12 cellular contexts compared by ENCODE assay signal in the genomic region with DNA sequence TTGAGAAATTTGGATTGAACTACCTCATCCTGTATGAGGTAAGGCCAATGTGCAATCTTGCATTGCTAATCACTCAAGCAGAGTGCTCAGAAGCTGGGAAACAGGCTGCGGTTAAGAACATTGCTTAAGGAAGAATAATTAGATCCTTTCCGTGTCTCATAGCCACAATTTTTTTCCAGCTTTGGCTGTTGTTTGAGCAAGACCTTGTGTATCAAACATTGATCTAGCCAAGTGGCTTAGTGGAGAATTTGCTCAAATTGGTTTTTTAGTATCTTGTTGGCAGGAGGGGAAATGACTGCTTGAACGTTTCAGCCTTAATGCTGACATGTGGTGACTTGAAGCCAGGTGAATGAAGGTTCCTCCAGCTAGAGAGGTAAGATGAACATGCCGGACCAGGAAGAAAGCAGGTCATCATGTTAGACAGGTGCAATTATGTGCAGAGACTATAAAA.
DNase-seq lines count a peak whose midpoint lies in the region; ATAC-seq and TF ChIP-seq lines count a peak whose summit lies in the region.
"Had no signal": no experiment of that assay in that cellular context is flagged by ENCODE, and none has a peak within 500 bp of the region (broad histone marks: within the 10 kb centered on the region; RNA-seq: fewer than 3 reads in every experiment).

No MANE protein-coding gene starts in this region.

- H3K27ac ChIP-seq in IMR-90 (ENCODE audit: insufficient read depth, low read length) (peak overlapping the region; percentile 99), right lobe of liver (peak overlapping the region in 1 of 3 donors; percentile 39)
- H3K27ac ChIP-seq: BLaER1 had no signal

- H2BK20ac ChIP-seq in IMR-90 (ENCODE audit: low read depth, low read length) = peak overlapping the region; percentile 94; the same call in 1 of the 2 replicates

- H4K91ac ChIP-seq in IMR-90 (ENCODE audit: insufficient read depth, low read depth, low read length) = peak overlapping the region; percentile 77

- peak overlapping the region; percentile 61; the same call in 1 of the 3 replicates for H2BK15ac ChIP-seq in IMR-90 (ENCODE audit: low read depth, low read length)

- H3K36me3 ChIP-seq in IMR-90 (ENCODE audit: control insufficient read depth, insufficient read depth, low read length) (no peaks in the 10 kb centered on the region), right lobe of liver (no peaks in the 10 kb centered on the region)
- H3K36me3 ChIP-seq: BLaER1, tibial nerve had no signal

- peak overlapping the region; percentile 84 for H2BK120ac ChIP-seq in IMR-90 (ENCODE audit: low read depth, low read length)

- H3K79me1 ChIP-seq in IMR-90 (ENCODE audit: low read depth in 1 of 2, low read length in 2 of 2) = no peaks in the 10 kb centered on the region

- H3K9me3 ChIP-seq in IMR-90 (ENCODE audit: control insufficient read depth, insufficient read depth, low read length) = 0 out of 2 replicates have a peak, but pooled peaks cover 2% of the 10 kb centered on the region
- H3K9me3 ChIP-seq in right lobe of liver = no peaks in the 10 kb centered on the region
- H3K9me3 ChIP-seq: BLaER1, tibial nerve had no signal

- TF ChIP-seq POLR2A in IMR-90 (IDR thresholded peaks at IDR 0.05; ENCODE audit: low read depth, low read length) (no peak), right lobe of liver (IDR thresholded peaks at IDR 0.05) (no peak)

- DNase-seq in A172 (ENCODE audit: low spot score) (peak; percentile 76), IMR-90 (peak; percentile 98), MCF 10A (ENCODE audit: unreplicated experiment) (peak; percentile 91), right lobe of liver (no peak), SHP77 (lab: John Stamatoyannopoulos, UW) (no peak)
- DNase-seq in activated CD8-positive, alpha-beta memory T cell treated with anti-CD3 and anti-CD28 coated beads, Interleukin-2, amount 50 U/mL, for 48 hours = no peak
- DNase-seq: NCI-H1417 had no signal

- peaks cover 22% of the 10 kb centered on the region for H3K36me3 Mint-ChIP-seq in MCF 10A (ENCODE audit: insufficient read depth, unreplicated experiment)
- H3K36me3 Mint-ChIP-seq: activated naive CD8-positive, alpha-beta T cell had no signal

- peak overlapping the region; percentile 96 for H2BK5ac ChIP-seq in IMR-90 (ENCODE audit: low read depth, low read length, poor library complexity, severe bottlenecking)

- peaks cover 10% of the 10 kb centered on the region for H3K9me1 ChIP-seq in IMR-90 (ENCODE audit: insufficient read depth, low read length)

- no peak overlapping the region for H3K4me3 ChIP-seq in IMR-90 (ENCODE audit: insufficient read depth, low read depth, low read length)
- H3K4me3 ChIP-seq in right lobe of liver = peak overlapping the region in 1 of 3 donors; percentile 0
- H3K4me3 ChIP-seq: BLaER1, tibial nerve had no signal

- peak overlapping the region; percentile 34 to 87; a peak in 3 of 4 replicates for H4K8ac ChIP-seq in IMR-90 (ENCODE audit: low read depth in 2 of 2, low read length in 2 of 2)

- H3K4ac ChIP-seq in IMR-90 (ENCODE audit: low read depth, low read length) = peak overlapping the region; percentile 86; the same call in 1 of the 2 replicates

- no peak for TF ChIP-seq RAD21 in IMR-90 (IDR thresholded peaks at IDR 0.05; ENCODE audit: low read length)

- H2AK9ac ChIP-seq in IMR-90 (replicated peaks; ENCODE audit: low read depth, low read length, poor library complexity) = no peak overlapping the region

- H2AFZ ChIP-seq in IMR-90 (replicated peaks; ENCODE audit: low read length, poor library complexity) = no peak overlapping the region

- H3K4me1 ChIP-seq in IMR-90 (ENCODE audit: control insufficient read depth, insufficient read depth, low read length) (peaks cover 26% of the 10 kb centered on the region), right lobe of liver (peaks cover 0 to 74% (median 25%) of the 10 kb centered on the region in 4 donors)
- H3K4me1 ChIP-seq: BLaER1 had no signal

- peak; percentile 64 for ATAC-seq in IMR-90 (ENCODE audit: low read depth)
- peak in 3 of 4 donors; percentile 7 to 37 (median 22) for ATAC-seq in right lobe of liver
- no peak for ATAC-seq in HG03439 (IDR thresholded peaks at IDR 0.05; ENCODE audit: unreplicated experiment)
- no peak for ATAC-seq in HG02642 (IDR thresholded peaks at IDR 0.05; ENCODE audit: poor library complexity, unreplicated experiment)

- H3K9ac ChIP-seq in IMR-90 (ENCODE audit: low read depth, low read length) = 0 out of 2 replicates have a peak overlapping the region, but pooled peaks have one; percentile 56
- H3K9ac ChIP-seq: BLaER1 had no signal

- H3K4me3 Mint-ChIP-seq in MCF 10A (ENCODE audit: unreplicated experiment) = peak overlapping the region; percentile 63
- H3K4me3 Mint-ChIP-seq: activated naive CD8-positive, alpha-beta T cell had no signal

- H4K5ac ChIP-seq in IMR-90 (ENCODE audit: low read depth, low read length) = peak overlapping the region; percentile 74

- H2AK5ac ChIP-seq in IMR-90 (ENCODE audit: low read depth, low read length) = peak overlapping the region; percentile 94

- H3K4me2 ChIP-seq in IMR-90 (ENCODE audit: low read depth, low read length) = peak overlapping the region; percentile 43; the same call in 1 of the 2 replicates
- H3K4me2 ChIP-seq: BLaER1 had no signal

- H3K56ac ChIP-seq in IMR-90 (ENCODE audit: extremely low read depth, insufficient read depth, low read length) = no peak overlapping the region

- H3K9me3 Mint-ChIP-seq in MCF 10A (ENCODE audit: unreplicated experiment) = no peaks in the 10 kb centered on the region

- no peaks in the 10 kb centered on the region; the same call in 1 of the 2 replicates for H4K20me1 ChIP-seq in IMR-90 (ENCODE audit: insufficient read depth, low read length)
- H4K20me1 ChIP-seq: BLaER1 had no signal

- H3K27me3 Mint-ChIP-seq in MCF 10A (ENCODE audit: insufficient read depth, unreplicated experiment) = no peaks in the 10 kb centered on the region

- CTCF ChIA-PET in IMR-90 (lab: Yijun Ruan, JAX) (interaction anchor here (0.6 kb wide), 1 partner anchor 99 kb away, joined by 3 read pairs; the partner anchor contains the start of gene CYP1B1), MCF 10A (lab: Yijun Ruan, JAX) (interaction anchor here (0.7 to 1.2 kb wide), 3 partner anchors 12 to 98 kb away, joined by 4 to 6 read pairs (median 4); partner anchors contain the start of gene CYP1B1)

- POLR2A ChIA-PET in IMR-90 (lab: Charles Lee; ENCODE audit: unreplicated experiment) (interaction anchor here (0.6 kb wide), 1 partner anchor 641 kb away, joined by 13 read pairs; no protein-coding TSS in a partner anchor), MCF 10A (lab: Yijun Ruan, JAX) (interaction anchor here (0.7 to 12.7 kb wide), 15 partner anchors 13 to 182 kb away, joined by 3 to 168 read pairs (median 6); partner anchors contain the start of gene CYP1B1)

- in situ Hi-C loops in IMR-90 (cut with MboI; ENCODE audit: low sequenced_read_pairs) = no loop called here

- dilution Hi-C loops in IMR-90 (cut with HindIII; ENCODE audit: low sequenced_read_pairs, unreplicated experiment) = no loop called here

- TF ChIP-seq CTCF in IMR-90 (conservative IDR thresholded peaks at IDR 0.05; ENCODE audit: low read depth, low read length) (no peak), MCF 10A (IDR thresholded peaks at IDR 0.05; ENCODE audit: unreplicated experiment) (no peak), right lobe of liver (IDR thresholded peaks at IDR 0.05) (no peak)

- H3K18ac ChIP-seq in IMR-90 (ENCODE audit: low read depth, low read length) = peak overlapping the region; percentile 80

- peaks cover 74% of the 10 kb centered on the region for H3K4me1 Mint-ChIP-seq in MCF 10A (ENCODE audit: insufficient read depth, unreplicated experiment)

- peak overlapping the region; percentile 83 for H3K27ac Mint-ChIP-seq in MCF 10A (ENCODE audit: low read depth, unreplicated experiment)
- H3K27ac Mint-ChIP-seq: activated naive CD8-positive, alpha-beta T cell had no signal

- H3K14ac ChIP-seq in IMR-90 (replicated peaks; ENCODE audit: low read depth, low read length) = peak overlapping the region; percentile 88

- intact Hi-C loops in IMR-90 (cut with micrococcal nuclease) = loop anchor here (2.0 kb wide), 1 partner anchor 28 kb away; no protein-coding TSS in a partner anchor
- intact Hi-C loops in MCF 10A (cut with micrococcal nuclease) = loop anchor here (1.0 to 5.0 kb wide), 5 partner anchors 26 to 97 kb away; partner anchors contain the start of gene CYP1B1
- intact Hi-C loops in right lobe of liver (cut with DNase I) = no loop called here

- peak overlapping the region; percentile 83 for H3K23ac ChIP-seq in IMR-90 (ENCODE audit: low read depth, low read length)

- H3K27me3 ChIP-seq in IMR-90 (ENCODE audit: control insufficient read depth, insufficient read depth, low read length) = no peaks in the 10 kb centered on the region
- H3K27me3 ChIP-seq in right lobe of liver = no peaks in the 10 kb centered on the region
- H3K27me3 ChIP-seq: BLaER1, tibial nerve had no signal

- 43% methylated on average over 1 of the region's 4 CpGs; no CpG with 5 or more reads in 1 of the 2 experiments for WGBS in IMR-90 (ENCODE audit: extremely low coverage in 2 of 2, insufficient read length in 1 of 2), 2 experiments
- WGBS in right lobe of liver (ENCODE audit: insufficient coverage, low coverage, low lambda C conversion rate, missing lambda C conversion rate) = 15% methylated on average over 3 of the region's 4 CpGs

- no TSS peak for BruUV-seq in IMR-90 (replicated peaks; lab: Mats Ljungman, UMichigan)
- BruUV-seq in MCF 10A (replicated peaks; lab: Mats Ljungman, UMichigan) = TSS peak; percentile 78

TF ChIP-seq in IMR-90, 13 proteins besides CTCF, POLR2A, EP300 and RAD21 (continues in another document):
- TF ChIP-seq, protein P1, sequence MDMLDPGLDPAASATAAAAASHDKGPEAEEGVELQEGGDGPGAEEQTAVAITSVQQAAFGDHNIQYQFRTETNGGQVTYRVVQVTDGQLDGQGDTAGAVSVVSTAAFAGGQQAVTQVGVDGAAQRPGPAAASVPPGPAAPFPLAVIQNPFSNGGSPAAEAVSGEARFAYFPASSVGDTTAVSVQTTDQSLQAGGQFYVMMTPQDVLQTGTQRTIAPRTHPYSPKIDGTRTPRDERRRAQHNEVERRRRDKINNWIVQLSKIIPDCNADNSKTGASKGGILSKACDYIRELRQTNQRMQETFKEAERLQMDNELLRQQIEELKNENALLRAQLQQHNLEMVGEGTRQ (IDR thresholded peaks at IDR 0.05; ENCODE audit: low read depth, low read length) = no peak
- peak; percentile 95 for TF ChIP-seq CEBPB (IDR thresholded peaks at IDR 0.05; ENCODE audit: low read depth, low read length)
- TF ChIP-seq NFE2L2 (IDR thresholded peaks at IDR 0.05; ENCODE audit: low read depth, low read length) = no peak
- TF ChIP-seq, protein P2, sequence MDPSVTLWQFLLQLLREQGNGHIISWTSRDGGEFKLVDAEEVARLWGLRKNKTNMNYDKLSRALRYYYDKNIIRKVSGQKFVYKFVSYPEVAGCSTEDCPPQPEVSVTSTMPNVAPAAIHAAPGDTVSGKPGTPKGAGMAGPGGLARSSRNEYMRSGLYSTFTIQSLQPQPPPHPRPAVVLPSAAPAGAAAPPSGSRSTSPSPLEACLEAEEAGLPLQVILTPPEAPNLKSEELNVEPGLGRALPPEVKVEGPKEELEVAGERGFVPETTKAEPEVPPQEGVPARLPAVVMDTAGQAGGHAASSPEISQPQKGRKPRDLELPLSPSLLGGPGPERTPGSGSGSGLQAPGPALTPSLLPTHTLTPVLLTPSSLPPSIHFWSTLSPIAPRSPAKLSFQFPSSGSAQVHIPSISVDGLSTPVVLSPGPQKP (IDR thresholded peaks at IDR 0.05; ENCODE audit: borderline replicate concordance, low read depth, low read length) = no peak

Comparison
In these comparisons a context has a peak if more than half of its experiments do, and no peak if none do; other contexts are left out.
1. DNase-seq: peak in A172 (single experiment), IMR-90 (single experiment) and MCF 10A (single experiment); none in right lobe of liver (0 of 3), activated CD8-positive, alpha-beta memory T cell treated with anti-CD3 and anti-CD28 coated beads, Interleukin-2, amount 50 U/mL, for 48 hours (single experiment) and SHP77 (0 of 2).
2. ATAC-seq: peak in IMR-90 (single experiment) and right lobe of liver (3 of 4); none in HG03439 (single experiment) and HG02642 (single experiment).
3. intact Hi-C loops: an anchor here in IMR-90 (2.0 kb wide) and MCF 10A (1.0 to 5.0 kb wide); none called in right lobe of liver.